1 cellular context compared by ENCODE assay signal in the genomic region with DNA sequence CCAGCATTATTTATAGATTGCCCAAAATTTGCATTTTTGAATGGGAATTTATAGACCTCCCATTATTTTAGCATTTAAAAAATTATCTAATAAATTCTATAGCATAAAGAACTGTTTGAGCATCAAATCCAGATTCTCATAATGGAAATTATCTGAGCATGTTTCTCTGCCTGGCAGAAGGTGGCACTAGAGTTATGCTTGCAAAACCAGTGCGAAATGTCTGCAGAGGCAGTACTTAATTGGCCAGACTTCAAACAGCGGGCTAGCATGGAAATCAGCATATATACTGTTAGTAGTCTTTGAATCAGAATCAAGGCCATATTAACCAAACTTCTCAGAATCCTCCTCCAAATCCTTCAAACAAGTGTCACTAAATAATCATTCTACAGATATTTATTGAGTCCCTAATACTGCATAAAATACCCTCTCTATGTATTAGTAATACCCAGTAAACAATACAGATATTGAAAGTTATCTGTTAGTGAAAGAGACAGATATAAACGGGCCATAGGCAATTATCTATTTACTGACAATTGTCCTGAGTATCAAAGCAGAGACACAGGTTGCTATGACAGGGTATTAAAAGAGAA.
TF ChIP-seq lines count a peak whose summit lies in the region.

No MANE protein-coding gene starts in this region.

TF ChIP-seq in GM23338, 12 proteins besides CTCF, POLR2A, EP300 and RAD21 (continued from another document):
- TF ChIP-seq, protein P1, sequence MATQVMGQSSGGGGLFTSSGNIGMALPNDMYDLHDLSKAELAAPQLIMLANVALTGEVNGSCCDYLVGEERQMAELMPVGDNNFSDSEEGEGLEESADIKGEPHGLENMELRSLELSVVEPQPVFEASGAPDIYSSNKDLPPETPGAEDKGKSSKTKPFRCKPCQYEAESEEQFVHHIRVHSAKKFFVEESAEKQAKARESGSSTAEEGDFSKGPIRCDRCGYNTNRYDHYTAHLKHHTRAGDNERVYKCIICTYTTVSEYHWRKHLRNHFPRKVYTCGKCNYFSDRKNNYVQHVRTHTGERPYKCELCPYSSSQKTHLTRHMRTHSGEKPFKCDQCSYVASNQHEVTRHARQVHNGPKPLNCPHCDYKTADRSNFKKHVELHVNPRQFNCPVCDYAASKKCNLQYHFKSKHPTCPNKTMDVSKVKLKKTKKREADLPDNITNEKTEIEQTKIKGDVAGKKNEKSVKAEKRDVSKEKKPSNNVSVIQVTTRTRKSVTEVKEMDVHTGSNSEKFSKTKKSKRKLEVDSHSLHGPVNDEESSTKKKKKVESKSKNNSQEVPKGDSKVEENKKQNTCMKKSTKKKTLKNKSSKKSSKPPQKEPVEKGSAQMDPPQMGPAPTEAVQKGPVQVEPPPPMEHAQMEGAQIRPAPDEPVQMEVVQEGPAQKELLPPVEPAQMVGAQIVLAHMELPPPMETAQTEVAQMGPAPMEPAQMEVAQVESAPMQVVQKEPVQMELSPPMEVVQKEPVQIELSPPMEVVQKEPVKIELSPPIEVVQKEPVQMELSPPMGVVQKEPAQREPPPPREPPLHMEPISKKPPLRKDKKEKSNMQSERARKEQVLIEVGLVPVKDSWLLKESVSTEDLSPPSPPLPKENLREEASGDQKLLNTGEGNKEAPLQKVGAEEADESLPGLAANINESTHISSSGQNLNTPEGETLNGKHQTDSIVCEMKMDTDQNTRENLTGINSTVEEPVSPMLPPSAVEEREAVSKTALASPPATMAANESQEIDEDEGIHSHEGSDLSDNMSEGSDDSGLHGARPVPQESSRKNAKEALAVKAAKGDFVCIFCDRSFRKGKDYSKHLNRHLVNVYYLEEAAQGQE (IDR thresholded peaks at IDR 0.05; ENCODE audit: unreplicated experiment), result no peak
- TF ChIP-seq NANOG (IDR thresholded peaks at IDR 0.05; ENCODE audit: borderline replicate concordance), result no peak
- TF ChIP-seq, protein P2, sequence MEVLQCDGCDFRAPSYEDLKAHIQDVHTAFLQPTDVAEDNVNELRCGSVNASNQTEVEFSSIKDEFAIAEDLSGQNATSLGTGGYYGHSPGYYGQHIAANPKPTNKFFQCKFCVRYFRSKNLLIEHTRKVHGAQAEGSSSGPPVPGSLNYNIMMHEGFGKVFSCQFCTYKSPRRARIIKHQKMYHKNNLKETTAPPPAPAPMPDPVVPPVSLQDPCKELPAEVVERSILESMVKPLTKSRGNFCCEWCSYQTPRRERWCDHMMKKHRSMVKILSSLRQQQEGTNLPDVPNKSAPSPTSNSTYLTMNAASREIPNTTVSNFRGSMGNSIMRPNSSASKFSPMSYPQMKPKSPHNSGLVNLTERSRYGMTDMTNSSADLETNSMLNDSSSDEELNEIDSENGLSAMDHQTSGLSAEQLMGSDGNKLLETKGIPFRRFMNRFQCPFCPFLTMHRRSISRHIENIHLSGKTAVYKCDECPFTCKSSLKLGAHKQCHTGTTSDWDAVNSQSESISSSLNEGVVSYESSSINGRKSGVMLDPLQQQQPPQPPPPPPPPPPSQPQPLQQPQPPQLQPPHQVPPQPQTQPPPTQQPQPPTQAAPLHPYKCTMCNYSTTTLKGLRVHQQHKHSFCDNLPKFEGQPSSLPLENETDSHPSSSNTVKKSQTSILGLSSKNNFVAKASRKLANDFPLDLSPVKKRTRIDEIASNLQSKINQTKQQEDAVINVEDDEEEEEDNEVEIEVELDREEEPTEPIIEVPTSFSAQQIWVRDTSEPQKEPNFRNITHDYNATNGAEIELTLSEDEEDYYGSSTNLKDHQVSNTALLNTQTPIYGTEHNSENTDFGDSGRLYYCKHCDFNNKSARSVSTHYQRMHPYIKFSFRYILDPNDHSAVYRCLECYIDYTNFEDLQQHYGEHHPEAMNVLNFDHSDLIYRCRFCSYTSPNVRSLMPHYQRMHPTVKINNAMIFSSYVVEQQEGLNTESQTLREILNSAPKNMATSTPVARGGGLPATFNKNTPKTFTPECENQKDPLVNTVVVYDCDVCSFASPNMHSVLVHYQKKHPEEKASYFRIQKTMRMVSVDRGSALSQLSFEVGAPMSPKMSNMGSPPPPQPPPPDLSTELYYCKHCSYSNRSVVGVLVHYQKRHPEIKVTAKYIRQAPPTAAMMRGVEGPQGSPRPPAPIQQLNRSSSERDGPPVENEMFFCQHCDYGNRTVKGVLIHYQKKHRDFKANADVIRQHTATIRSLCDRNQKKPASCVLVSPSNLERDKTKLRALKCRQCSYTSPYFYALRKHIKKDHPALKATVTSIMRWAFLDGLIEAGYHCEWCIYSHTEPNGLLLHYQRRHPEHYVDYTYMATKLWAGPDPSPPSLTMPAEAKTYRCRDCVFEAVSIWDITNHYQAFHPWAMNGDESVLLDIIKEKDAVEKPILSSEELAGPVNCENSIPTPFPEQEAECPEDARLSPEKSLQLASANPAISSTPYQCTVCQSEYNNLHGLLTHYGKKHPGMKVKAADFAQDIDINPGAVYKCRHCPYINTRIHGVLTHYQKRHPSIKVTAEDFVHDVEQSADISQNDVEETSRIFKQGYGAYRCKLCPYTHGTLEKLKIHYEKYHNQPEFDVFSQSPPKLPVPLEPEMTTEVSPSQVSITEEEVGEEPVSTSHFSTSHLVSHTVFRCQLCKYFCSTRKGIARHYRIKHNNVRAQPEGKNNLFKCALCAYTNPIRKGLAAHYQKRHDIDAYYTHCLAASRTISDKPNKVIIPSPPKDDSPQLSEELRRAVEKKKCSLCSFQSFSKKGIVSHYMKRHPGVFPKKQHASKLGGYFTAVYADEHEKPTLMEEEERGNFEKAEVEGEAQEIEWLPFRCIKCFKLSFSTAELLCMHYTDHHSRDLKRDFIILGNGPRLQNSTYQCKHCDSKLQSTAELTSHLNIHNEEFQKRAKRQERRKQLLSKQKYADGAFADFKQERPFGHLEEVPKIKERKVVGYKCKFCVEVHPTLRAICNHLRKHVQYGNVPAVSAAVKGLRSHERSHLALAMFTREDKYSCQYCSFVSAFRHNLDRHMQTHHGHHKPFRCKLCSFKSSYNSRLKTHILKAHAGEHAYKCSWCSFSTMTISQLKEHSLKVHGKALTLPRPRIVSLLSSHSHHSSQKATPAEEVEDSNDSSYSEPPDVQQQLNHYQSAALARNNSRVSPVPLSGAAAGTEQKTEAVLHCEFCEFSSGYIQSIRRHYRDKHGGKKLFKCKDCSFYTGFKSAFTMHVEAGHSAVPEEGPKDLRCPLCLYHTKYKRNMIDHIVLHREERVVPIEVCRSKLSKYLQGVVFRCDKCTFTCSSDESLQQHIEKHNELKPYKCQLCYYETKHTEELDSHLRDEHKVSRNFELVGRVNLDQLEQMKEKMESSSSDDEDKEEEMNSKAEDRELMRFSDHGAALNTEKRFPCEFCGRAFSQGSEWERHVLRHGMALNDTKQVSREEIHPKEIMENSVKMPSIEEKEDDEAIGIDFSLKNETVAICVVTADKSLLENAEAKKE (CRISPR knock-in tag; IDR thresholded peaks at IDR 0.05), result no peak
- no peak for TF ChIP-seq POLR2AphosphoS5 (IDR thresholded peaks at IDR 0.05; ENCODE audit: low read depth)
- no peak for TF ChIP-seq ZNF331 (CRISPR knock-in tag; IDR thresholded peaks at IDR 0.05; ENCODE audit: low read depth)
- TF ChIP-seq STAT1 (IDR thresholded peaks at IDR 0.05; ENCODE audit: unreplicated experiment), result no peak
